In the genomic region with DNA sequence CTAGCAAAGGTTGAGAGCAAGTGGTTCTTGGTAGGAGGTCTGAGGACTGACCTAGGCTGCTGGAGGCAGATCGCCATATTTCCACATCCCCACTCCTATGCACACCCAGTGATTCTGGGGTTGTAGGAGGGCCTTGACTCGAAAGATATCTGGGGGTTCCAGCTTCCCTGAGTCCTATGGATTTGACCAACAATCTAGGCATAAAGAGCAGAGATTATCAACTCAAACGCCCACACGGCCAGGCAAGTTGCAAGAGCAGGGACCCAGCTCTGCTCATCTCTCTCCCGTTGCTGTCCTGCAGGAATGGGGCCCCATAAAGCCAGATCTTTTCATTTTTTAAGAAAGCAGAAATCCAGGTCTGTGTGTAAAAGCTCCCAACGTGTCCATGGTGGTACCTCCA, we compare ENCODE assay signal across 17 cellular contexts.
A peak's percentile ranks its signal among the peaks of the same experiment; 100 is the strongest.
DNase-seq lines count a peak whose midpoint lies in the region; ATAC-seq, FAIRE-seq and TF ChIP-seq lines count a peak whose summit lies in the region.
"Had no signal": no experiment of that assay in that cellular context is flagged by ENCODE, and none has a peak within 500 bp of the region (broad histone marks: within the 10 kb centered on the region; RNA-seq: fewer than 3 reads in every experiment).

No MANE protein-coding gene starts in this region.

- in situ Hi-C loops in gastrocnemius medialis (cut with MboI; ENCODE audit: low sequenced_read_pairs in 4 of 4): no loop called here

- peak overlapping the region; percentile 60 for H3K4me2 ChIP-seq in SK-N-SH
- no peak overlapping the region for H3K4me2 ChIP-seq in PC-3 (ENCODE audit: low read length)
- H3K4me2 ChIP-seq: BLaER1 treated with 17β-estradiol and CSF1 and Interleukin-3, amounts not matched to agents 10 nM and 100 nM had no signal

- DNase-seq in SK-N-SH (no peak), WERI-Rb-1 (no peak), esophagus squamous epithelium (lab: John Stamatoyannopoulos, UW) (no peak), gastrocnemius medialis (no peak), PC-3 (no peak), GM12891 (ENCODE audit: insufficient read length, low spot score) (no peak)
- DNase-seq: activated CD4-positive, CD25-positive, alpha-beta regulatory T cell; Kasumi-1; NCI-H1436 treated with DMSO at 0.1 percent for 48 hours; right lobe of liver had no signal

- no peak overlapping the region for H3K9ac ChIP-seq in SK-N-SH
- H3K9ac ChIP-seq in PC-3 (ENCODE audit: low read length): no peak overlapping the region
- H3K9ac ChIP-seq: BLaER1 treated with 17β-estradiol and CSF1 and Interleukin-3, amounts not matched to agents 10 nM and 100 nM had no signal

- no peak for FAIRE-seq in GM12891 (lab: Jason Lieb, UNC)
- FAIRE-seq: endothelial cell of umbilical vein, frontal cortex had no signal

- ATAC-seq in SK-N-SH treated with all-trans-retinoic acid at 6 μM for 48 hours (no peak), gastrocnemius medialis (no peak), PC-3 (no peak), HG02571 (IDR thresholded peaks at IDR 0.05; ENCODE audit: unreplicated experiment) (no peak)
- ATAC-seq: right lobe of liver had no signal

- intact Hi-C loops in esophagus squamous epithelium (cut with DNase I) (no loop called here), gastrocnemius medialis (cut with DNase I; ENCODE audit: low total_unique reads) (no loop called here), PC-3 (cut with micrococcal nuclease) (no loop called here)

- H3K36me3 ChIP-seq in SK-N-SH (replicated peaks in 1 of 2; ENCODE audit: control insufficient read depth in 1 of 2, insufficient read depth in 2 of 2, low read length in 1 of 2): peaks cover 0 to 3% of the 10 kb centered on the region in 2 experiments
- H3K36me3 ChIP-seq in WERI-Rb-1: no peaks in the 10 kb centered on the region
- H3K36me3 ChIP-seq in esophagus squamous epithelium: peaks cover 0 to 7% (median 0%) of the 10 kb centered on the region in 3 donors
- no peaks in the 10 kb centered on the region for H3K36me3 ChIP-seq in gastrocnemius medialis
- no peaks in the 10 kb centered on the region for H3K36me3 ChIP-seq in PC-3 (ENCODE audit: low read depth, low read length)
- H3K36me3 ChIP-seq: HAP-1, right lobe of liver had no signal

- CTCF ChIA-PET in SK-N-SH (lab: Yijun Ruan, JAX): interaction anchor here (1.1 kb wide), 1 partner anchor 197 kb away, joined by 3 read pairs; no protein-coding TSS in a partner anchor
- CTCF ChIA-PET in PC-3 (lab: Charles Lee): no interaction called here

- no peak for TF ChIP-seq CTCF in SK-N-SH (IDR thresholded peaks at IDR 0.05)
- TF ChIP-seq CTCF in WERI-Rb-1 (IDR thresholded peaks at IDR 0.05; ENCODE audit: low read depth, low read length): no peak
- no peak for TF ChIP-seq CTCF in esophagus squamous epithelium (IDR thresholded peaks at IDR 0.05)
- TF ChIP-seq CTCF in gastrocnemius medialis (IDR thresholded peaks at IDR 0.05 in 4 of 5, conservative IDR thresholded peaks at IDR 0.05 in 1 of 5): no peak
- TF ChIP-seq CTCF in PC-3 (conservative IDR thresholded peaks at IDR 0.05; ENCODE audit: low read depth, low read length): no peak

- no peak overlapping the region for H2AFZ ChIP-seq in SK-N-SH (ENCODE audit: low read depth)
- no peak overlapping the region for H2AFZ ChIP-seq in PC-3 (ENCODE audit: low read length)

- H3K4me3 ChIP-seq in SK-N-SH (ENCODE audit: low read depth in 2 of 2, low read length in 1 of 2) (no peak overlapping the region), WERI-Rb-1 (ENCODE audit: low read depth, low read length) (no peak overlapping the region), esophagus squamous epithelium (no peak overlapping the region), gastrocnemius medialis (no peak overlapping the region), PC-3 (ENCODE audit: low read length) (no peak overlapping the region)
- H3K4me3 ChIP-seq: BLaER1 treated with 17β-estradiol and CSF1 and Interleukin-3, amounts not matched to agents 10 nM and 100 nM; HAP-1; right lobe of liver had no signal

- no peak for TF ChIP-seq EP300 in SK-N-SH (IDR thresholded peaks at IDR 0.05; ENCODE audit: borderline replicate concordance in 1 of 2, low read depth in 1 of 2, low read length in 1 of 2)

- H3K79me2 ChIP-seq in SK-N-SH (ENCODE audit: insufficient read depth): no peaks in the 10 kb centered on the region
- no peaks in the 10 kb centered on the region for H3K79me2 ChIP-seq in PC-3 (ENCODE audit: low read length)

- WGBS in SK-N-SH (ENCODE audit: low lambda C conversion rate): 80% methylated on average over 6 of the region's 6 CpGs
- WGBS in esophagus squamous epithelium, 2 donors: 78 to 82% methylated on average over 6 of the region's 6 CpGs

- H3K9me3 ChIP-seq in SK-N-SH (no peaks in the 10 kb centered on the region), WERI-Rb-1 (ENCODE audit: severe bottlenecking) (no peaks in the 10 kb centered on the region), esophagus squamous epithelium (no peaks in the 10 kb centered on the region), gastrocnemius medialis (no peaks in the 10 kb centered on the region), PC-3 (ENCODE audit: low read length) (no peaks in the 10 kb centered on the region)
- H3K9me3 ChIP-seq: HAP-1, right lobe of liver had no signal

- TF ChIP-seq POLR2A in esophagus squamous epithelium (IDR thresholded peaks at IDR 0.05) (no peak), gastrocnemius medialis (IDR thresholded peaks at IDR 0.05) (no peak), GM12891 (IDR thresholded peaks at IDR 0.05; ENCODE audit: low read depth, low read length) (no peak)

- no TSS peak for BruUV-seq in PC-3 (replicated peaks; lab: Mats Ljungman, UMichigan)

- H3K27me3 ChIP-seq in SK-N-SH (ENCODE audit: insufficient read depth): no peaks in the 10 kb centered on the region
- H3K27me3 ChIP-seq in WERI-Rb-1 (ENCODE audit: insufficient read depth, low read depth, severe bottlenecking): no peaks in the 10 kb centered on the region
- H3K27me3 ChIP-seq in esophagus squamous epithelium: no peaks in the 10 kb centered on the region
- no peaks in the 10 kb centered on the region for H3K27me3 ChIP-seq in gastrocnemius medialis
- no peaks in the 10 kb centered on the region for H3K27me3 ChIP-seq in PC-3 (ENCODE audit: low read length)
- H3K27me3 ChIP-seq: BLaER1 treated with 17β-estradiol and CSF1 and Interleukin-3, amounts not matched to agents 10 nM and 100 nM; right lobe of liver had no signal

- POLR2A ChIA-PET in SK-N-SH (lab: Yijun Ruan, JAX) (no interaction called here), PC-3 (lab: Charles Lee; ENCODE audit: unreplicated experiment) (interaction anchor here (0.5 kb wide), 1 partner anchor 155 kb away, joined by 4 read pairs; no protein-coding TSS in a partner anchor)

- TF ChIP-seq RAD21 in SK-N-SH (IDR thresholded peaks at IDR 0.05; ENCODE audit: low read length): no peak

- H3F3A ChIP-seq in SK-N-SH (replicated peaks; ENCODE audit: insufficient read depth): no peaks in the 10 kb centered on the region
- H3F3A ChIP-seq in PC-3 (ENCODE audit: low read length, unreplicated experiment): no peaks in the 10 kb centered on the region

- H4K20me1 ChIP-seq in SK-N-SH (ENCODE audit: insufficient read depth) (no peaks in the 10 kb centered on the region), PC-3 (ENCODE audit: low read length) (no peaks in the 10 kb centered on the region)

- H3K9me2 ChIP-seq in SK-N-SH: no peaks in the 10 kb centered on the region
- H3K9me2 ChIP-seq in PC-3 (replicated peaks; ENCODE audit: low read length): no peaks in the 10 kb centered on the region

- no peak overlapping the region for H3K27ac ChIP-seq in SK-N-SH (ENCODE audit: low read depth in 2 of 2, low read length in 1 of 2)
- peak overlapping the region; percentile 93 for H3K27ac ChIP-seq in WERI-Rb-1
- peak overlapping the region in 3 of 4 donors; percentile 48 to 73 (median 50) for H3K27ac ChIP-seq in esophagus squamous epithelium
- peak overlapping the region; percentile 65 to 77 (median 70) for H3K27ac ChIP-seq in gastrocnemius medialis
- no peak overlapping the region for H3K27ac ChIP-seq in PC-3 (ENCODE audit: low read length)
- H3K27ac ChIP-seq: 22Rv1; BLaER1 treated with 17β-estradiol and CSF1 and Interleukin-3, amounts not matched to agents 10 nM and 100 nM; right lobe of liver had no signal

- H3K4me1 ChIP-seq in SK-N-SH (ENCODE audit: control insufficient read depth in 1 of 2, insufficient read depth in 2 of 2, low read depth in 1 of 2, low read length in 1 of 2) (peaks cover 15 to 22% of the 10 kb centered on the region in 2 experiments), esophagus squamous epithelium (peaks cover 0 to 30% (median 9%) of the 10 kb centered on the region in 3 donors), gastrocnemius medialis (peaks cover 21 to 40% of the 10 kb centered on the region in 2 donors), PC-3 (ENCODE audit: insufficient read depth, low read length) (no peaks in the 10 kb centered on the region)
- H3K4me1 ChIP-seq: HAP-1, right lobe of liver had no signal

TF ChIP-seq in SK-N-SH, 30 proteins besides CTCF, POLR2A, EP300 and RAD21 (continues in another document):
- TF ChIP-seq EZH2phosphoT487 (IDR thresholded peaks at IDR 0.05; ENCODE audit: borderline replicate concordance, low read depth) (no peak), SIN3A (IDR thresholded peaks at IDR 0.05; ENCODE audit: borderline replicate concordance, low read depth, low read length) (no peak), GATA2 (CRISPR knock-in tag; IDR thresholded peaks at IDR 0.05) (no peak), CHD2 (IDR thresholded peaks at IDR 0.05; ENCODE audit: low read length, partially characterized antibody) (no peak), TEAD4 (IDR thresholded peaks at IDR 0.05; ENCODE audit: borderline replicate concordance, insufficient read depth) (no peak), FOXM1 (IDR thresholded peaks at IDR 0.05; ENCODE audit: low read depth) (no peak)

TF ChIP-seq in SK-N-SH treated with all-trans-retinoic acid at 6 μM for 48 hours, 23 proteins besides CTCF, POLR2A, EP300 and RAD21 (continues in another document):
- TF ChIP-seq ZFP3 (CRISPR knock-in tag; IDR thresholded peaks at IDR 0.05) (no peak), ZNF70 (CRISPR knock-in tag; IDR thresholded peaks at IDR 0.05) (no peak), SNAI2 (CRISPR knock-in tag; IDR thresholded peaks at IDR 0.05) (no peak), RARB (CRISPR knock-in tag; IDR thresholded peaks at IDR 0.05) (no peak), TCF4 (CRISPR knock-in tag; IDR thresholded peaks at IDR 0.05; ENCODE audit: borderline replicate concordance) (no peak), OSR1 (CRISPR knock-in tag; IDR thresholded peaks at IDR 0.05) (no peak)

TF ChIP-seq in GM12891, 5 proteins besides CTCF, POLR2A, EP300 and RAD21:
- no peak for TF ChIP-seq POLR2AphosphoS5 (IDR thresholded peaks at IDR 0.05; ENCODE audit: low read depth, low read length)
- TF ChIP-seq TAF1 (IDR thresholded peaks at IDR 0.05; ENCODE audit: low read depth, low read length): no peak
- TF ChIP-seq PAX5 (IDR thresholded peaks at IDR 0.05; ENCODE audit: insufficient read depth, low read length, severe bottlenecking): no peak
- no peak for TF ChIP-seq POU2F2 (IDR thresholded peaks at IDR 0.05; ENCODE audit: low read depth, low read length)
- no peak for TF ChIP-seq SPI1 (IDR thresholded peaks at IDR 0.05; ENCODE audit: low read depth, low read length)

Comparison
In these comparisons a context has a peak if more than half of its experiments do, and no peak if none do; other contexts are left out.
1. H3K27ac ChIP-seq: peak in WERI-Rb-1 (single experiment), esophagus squamous epithelium (3 of 4) and gastrocnemius medialis (4 of 4); none in SK-N-SH (0 of 2) and PC-3 (single experiment).